8 cellular contexts compared by ENCODE assay signal in genomic region chr15:56243774-56244236, GRCh38. TPM values are rescaled to one million over a fixed set of nuclear protein-coding genes. Genes with fewer than 3 reads are reported as not detected.
DNase-seq lines count a peak whose midpoint lies in the region; ATAC-seq and TF ChIP-seq lines count a peak whose summit lies in the region.

Gene RFX7, minus strand, starts transcription at chr15:56243879. Its CDS starts 594 bp downstream, at chr15:56243285.

- H3K4me1 ChIP-seq in BLaER1 (peaks cover 23% of the 10 kb centered on the region), Panc1 (ENCODE audit: control insufficient read depth, insufficient read depth, low read length) (peaks cover 12% of the 10 kb centered on the region), fibroblast of lung (ENCODE audit: control insufficient read depth, extremely low read depth, insufficient read depth, low read length) (peaks cover 5% of the 10 kb centered on the region)
- peaks cover 11 to 15% of the 10 kb centered on the region in 2 donors for H3K4me1 ChIP-seq in naive thymus-derived CD4-positive, alpha-beta T cell (ENCODE audit: control insufficient read depth in 2 of 2, insufficient read depth in 2 of 2, low read length in 2 of 2)

- CTCF ChIA-PET in Panc1 (lab: Charles Lee) = no interaction called here
- CTCF ChIA-PET in naive thymus-derived CD4-positive, alpha-beta T cell (lab: Charles Lee) = no interaction called here

- peak within 1 kb of the TSS; percentile 86 for H3K27ac Mint-ChIP-seq in activated T-helper 1 cell treated with anti-CD3 and anti-CD28 coated beads, Interleukin-12 subunit alpha, Interleukin-12 subunit beta, Interleukin-2, Interleukin-4 antibody, amounts not matched to agents 30 ng/mL and 10 ng/mL and 1 ng/mL, durations not matched to agents 14 hours and 24 hours and 36 hours
- peak within 1 kb of the TSS; percentile 67 to 99 (median 93) for H3K27ac Mint-ChIP-seq in naive thymus-derived CD4-positive, alpha-beta T cell
- H3K27ac Mint-ChIP-seq in stimulated activated naive B cell treated with anti-CD40 and anti-IgM and Interleukin-4, amounts not matched to agents 10 μg/mL and 1 μg/mL and 100 μg/mL, for 72 hours = peak within 1 kb of the TSS; percentile 96

- H3K9ac ChIP-seq in BLaER1 = peak within 1 kb of the TSS; percentile 95
- H3K9ac ChIP-seq in fibroblast of lung (ENCODE audit: insufficient read depth, low read length) = peak within 1 kb of the TSS; percentile 74

- intact Hi-C loops in Panc1 (cut with micrococcal nuclease; ENCODE audit: unreplicated experiment) = loop anchor here (10.0 kb wide), 2 partner anchors 139 to 249 kb away; partner anchors contain the start of gene NEDD4
- intact Hi-C loops in activated T-helper 1 cell treated with anti-CD3 and anti-CD28 coated beads, Interleukin-12 subunit alpha, Interleukin-12 subunit beta, Interleukin-2, Interleukin-4 antibody, amounts not matched to agents 30 ng/mL and 10 ng/mL and 1 ng/mL, durations not matched to agents 14 hours and 24 hours and 36 hours (cut with micrococcal nuclease) = loop anchor here (2.0 to 10.0 kb wide), 8 partner anchors 201 to 1463 kb away; partner anchors contain the start of genes CCPG1, PIERCE2, PIGB and PIGBOS1
- intact Hi-C loops in naive thymus-derived CD4-positive, alpha-beta T cell (cut with micrococcal nuclease) = loop anchor here (1.0 to 10.0 kb wide), 14 partner anchors 35 to 1463 kb away; partner anchors contain the start of genes CCPG1 (in 1 of the 2), NEDD4 (in 1 of the 2), PIERCE2 (in 1 of the 2) and POLR2M (in 1 of the 2)

- TF ChIP-seq CTCF in Panc1 (IDR thresholded peaks at IDR 0.05) (peak; percentile 25), fibroblast of lung (conservative IDR thresholded peaks at IDR 0.05 in 1 of 2, IDR thresholded peaks at IDR 0.05 in 1 of 2; ENCODE audit: low read depth in 1 of 2, low read length in 2 of 2) (no peak)

- H3K27me3 ChIP-seq in BLaER1 = no peaks in the 10 kb centered on the region
- no peaks in the 10 kb centered on the region for H3K27me3 ChIP-seq in Panc1 (ENCODE audit: control insufficient read depth, insufficient read depth, low read length)
- no peaks in the 10 kb centered on the region for H3K27me3 ChIP-seq in fibroblast of lung (ENCODE audit: control insufficient read depth, insufficient read depth, low read length)
- no peaks in the 10 kb centered on the region for H3K27me3 ChIP-seq in naive thymus-derived CD4-positive, alpha-beta T cell (ENCODE audit: control insufficient read depth in 2 of 2, insufficient read depth in 2 of 2, low read length in 2 of 2)

- ATAC-seq in GM19328 (IDR thresholded peaks at IDR 0.05; ENCODE audit: unreplicated experiment) = peak; percentile 35
- ATAC-seq in HG03571 (IDR thresholded peaks at IDR 0.05; ENCODE audit: unreplicated experiment) = peak; percentile 45
- peak; percentile 88 for ATAC-seq in Panc1
- ATAC-seq in naive thymus-derived CD4-positive, alpha-beta T cell = peak; percentile 83
- peak; percentile 76 to 82 for ATAC-seq in stimulated activated naive B cell treated with anti-CD40 and anti-IgM and Interleukin-4, amounts not matched to agents 10 μg/mL and 1 μg/mL and 100 μg/mL, for 72 hours (replicated peaks)

- H3K4me3 ChIP-seq in BLaER1 (peak within 1 kb of the TSS; percentile 90), Panc1 (ENCODE audit: low read depth in 2 of 2, low read length in 2 of 2) (peak within 1 kb of the TSS; percentile 58 to 87), fibroblast of lung (replicated peaks in 1 of 4; ENCODE audit: control extremely low read depth in 1 of 4, insufficient read depth in 1 of 4, low read depth in 3 of 4, low read length in 4 of 4) (peak within 1 kb of the TSS; percentile 56 to 99 (median 77))
- H3K4me3 ChIP-seq in naive thymus-derived CD4-positive, alpha-beta T cell (ENCODE audit: low read length) = peak within 1 kb of the TSS; percentile 90

- no TSS peak for BruUV-seq in Panc1 (replicated peaks; lab: Mats Ljungman, UMichigan)

- peak within 1 kb of the TSS; percentile 96 for H3K4me3 Mint-ChIP-seq in activated T-helper 1 cell treated with anti-CD3 and anti-CD28 coated beads, Interleukin-12 subunit alpha, Interleukin-12 subunit beta, Interleukin-2, Interleukin-4 antibody, amounts not matched to agents 30 ng/mL and 10 ng/mL and 1 ng/mL, durations not matched to agents 14 hours and 24 hours and 36 hours
- H3K4me3 Mint-ChIP-seq in naive thymus-derived CD4-positive, alpha-beta T cell = peak within 1 kb of the TSS; percentile 75 to 97 (median 90)
- H3K4me3 Mint-ChIP-seq in stimulated activated naive B cell treated with anti-CD40 and anti-IgM and Interleukin-4, amounts not matched to agents 10 μg/mL and 1 μg/mL and 100 μg/mL, for 72 hours = peak within 1 kb of the TSS; percentile 90 to 94

- peaks cover 48% of the 10 kb centered on the region for H3K4me1 Mint-ChIP-seq in activated T-helper 1 cell treated with anti-CD3 and anti-CD28 coated beads, Interleukin-12 subunit alpha, Interleukin-12 subunit beta, Interleukin-2, Interleukin-4 antibody, amounts not matched to agents 30 ng/mL and 10 ng/mL and 1 ng/mL, durations not matched to agents 14 hours and 24 hours and 36 hours (ENCODE audit: low read depth)
- H3K4me1 Mint-ChIP-seq in naive thymus-derived CD4-positive, alpha-beta T cell = peaks cover 14 to 56% (median 45%) of the 10 kb centered on the region in 7 donors
- peaks cover 17 to 29% of the 10 kb centered on the region in 2 donors for H3K4me1 Mint-ChIP-seq in stimulated activated naive B cell treated with anti-CD40 and anti-IgM and Interleukin-4, amounts not matched to agents 10 μg/mL and 1 μg/mL and 100 μg/mL, for 72 hours

- no peaks in the 10 kb centered on the region for H3K9me3 Mint-ChIP-seq in activated T-helper 1 cell treated with anti-CD3 and anti-CD28 coated beads, Interleukin-12 subunit alpha, Interleukin-12 subunit beta, Interleukin-2, Interleukin-4 antibody, amounts not matched to agents 30 ng/mL and 10 ng/mL and 1 ng/mL, durations not matched to agents 14 hours and 24 hours and 36 hours
- no peaks in the 10 kb centered on the region for H3K9me3 Mint-ChIP-seq in naive thymus-derived CD4-positive, alpha-beta T cell
- no peaks in the 10 kb centered on the region for H3K9me3 Mint-ChIP-seq in stimulated activated naive B cell treated with anti-CD40 and anti-IgM and Interleukin-4, amounts not matched to agents 10 μg/mL and 1 μg/mL and 100 μg/mL, for 72 hours

- peaks cover 9% of the 10 kb centered on the region for H3K36me3 Mint-ChIP-seq in activated T-helper 1 cell treated with anti-CD3 and anti-CD28 coated beads, Interleukin-12 subunit alpha, Interleukin-12 subunit beta, Interleukin-2, Interleukin-4 antibody, amounts not matched to agents 30 ng/mL and 10 ng/mL and 1 ng/mL, durations not matched to agents 14 hours and 24 hours and 36 hours (ENCODE audit: low read depth)
- peaks cover 0 to 10% (median 0%) of the 10 kb centered on the region in 5 donors for H3K36me3 Mint-ChIP-seq in naive thymus-derived CD4-positive, alpha-beta T cell
- peaks cover 1 to 4% of the 10 kb centered on the region in 2 donors for H3K36me3 Mint-ChIP-seq in stimulated activated naive B cell treated with anti-CD40 and anti-IgM and Interleukin-4, amounts not matched to agents 10 μg/mL and 1 μg/mL and 100 μg/mL, for 72 hours

- POLR2A ChIA-PET in Panc1 (lab: Charles Lee) = no interaction called here
- POLR2A ChIA-PET in naive thymus-derived CD4-positive, alpha-beta T cell (lab: Charles Lee) = interaction anchor here (0.8 kb wide), 1 partner anchor 127 kb away, joined by 3 read pairs; no protein-coding TSS in a partner anchor

- H3K27ac ChIP-seq in BLaER1 (peak within 1 kb of the TSS; percentile 97), Panc1 (ENCODE audit: low read length) (peak within 1 kb of the TSS; percentile 95), fibroblast of lung (ENCODE audit: insufficient read depth, low read length) (peak within 1 kb of the TSS; percentile 61)
- H3K27ac ChIP-seq in naive thymus-derived CD4-positive, alpha-beta T cell (ENCODE audit: low read depth, low read length) = peak within 1 kb of the TSS; percentile 84

- H3K4me2 ChIP-seq in BLaER1 (peak within 1 kb of the TSS; percentile 93), fibroblast of lung (ENCODE audit: extremely low read depth, insufficient read depth, low read length) (peak within 1 kb of the TSS; percentile 83)

- peak within 1 kb of the TSS; percentile 74 for H2AFZ ChIP-seq in fibroblast of lung (ENCODE audit: low read length)

- H3K9me3 ChIP-seq in BLaER1 (peaks cover 9% of the 10 kb centered on the region), Panc1 (ENCODE audit: control insufficient read depth, insufficient read depth, low read depth, low read length) (no peaks in the 10 kb centered on the region), fibroblast of lung (ENCODE audit: control insufficient read depth, insufficient read depth, low read depth, low read length) (no peaks in the 10 kb centered on the region)
- no peaks in the 10 kb centered on the region for H3K9me3 ChIP-seq in naive thymus-derived CD4-positive, alpha-beta T cell (ENCODE audit: control insufficient read depth in 2 of 3, low read length in 3 of 3)

- H3K79me2 ChIP-seq in fibroblast of lung (ENCODE audit: control insufficient read depth, insufficient read depth, low read length) = peaks cover 40% of the 10 kb centered on the region

- DNase-seq in Panc1 (ENCODE audit: low read depth, low spot score) = no peak
- DNase-seq in activated T-helper 1 cell treated with anti-CD3 and anti-CD28 coated beads, Interleukin-12 subunit alpha, Interleukin-12 subunit beta, Interleukin-2, Interleukin-4 antibody, amounts not matched to agents 30 ng/mL and 10 ng/mL and 1 ng/mL, durations not matched to agents 14 hours and 24 hours and 36 hours (ENCODE audit: low spot score) = peak; percentile 78
- peak; percentile 72 to 74 for DNase-seq in fibroblast of lung (ENCODE audit: low read depth in 2 of 2)
- peak; percentile 70 to 87 (median 80) for DNase-seq in naive thymus-derived CD4-positive, alpha-beta T cell
- peak; percentile 76 for DNase-seq in stimulated activated naive B cell treated with anti-CD40 and anti-IgM and Interleukin-4, amounts not matched to agents 10 μg/mL and 1 μg/mL and 100 μg/mL, for 72 hours

- H4K20me1 ChIP-seq in BLaER1 = peaks cover 13% of the 10 kb centered on the region; the same call in 1 of the 2 replicates
- no peaks in the 10 kb centered on the region for H4K20me1 ChIP-seq in fibroblast of lung (ENCODE audit: control insufficient read depth, extremely low read depth, insufficient read depth, low read length)

- no peaks in the 10 kb centered on the region for H3K27me3 Mint-ChIP-seq in activated T-helper 1 cell treated with anti-CD3 and anti-CD28 coated beads, Interleukin-12 subunit alpha, Interleukin-12 subunit beta, Interleukin-2, Interleukin-4 antibody, amounts not matched to agents 30 ng/mL and 10 ng/mL and 1 ng/mL, durations not matched to agents 14 hours and 24 hours and 36 hours (ENCODE audit: insufficient read depth)
- no peaks in the 10 kb centered on the region for H3K27me3 Mint-ChIP-seq in naive thymus-derived CD4-positive, alpha-beta T cell
- H3K27me3 Mint-ChIP-seq in stimulated activated naive B cell treated with anti-CD40 and anti-IgM and Interleukin-4, amounts not matched to agents 10 μg/mL and 1 μg/mL and 100 μg/mL, for 72 hours = no peaks in the 10 kb centered on the region

- H3K36me3 ChIP-seq in BLaER1 = peaks cover 8% of the 10 kb centered on the region
- H3K36me3 ChIP-seq in Panc1 (ENCODE audit: control insufficient read depth, insufficient read depth, low read length) = no peaks in the 10 kb centered on the region; the same call in 1 of the 2 replicates
- H3K36me3 ChIP-seq in fibroblast of lung (ENCODE audit: control insufficient read depth, insufficient read depth, low read length) = no peaks in the 10 kb centered on the region
- peaks cover 0 to 4% (median 0%) of the 10 kb centered on the region in 3 experiments for H3K36me3 ChIP-seq in naive thymus-derived CD4-positive, alpha-beta T cell (ENCODE audit: control insufficient read depth in 2 of 3, insufficient read depth in 3 of 3, low read length in 3 of 3)

- in situ Hi-C loops in Panc1 (cut with HindIII; ENCODE audit: low pct_unique_long_range_greater_than_20kb, low sequenced_read_pairs) = no loop called here

RNA-seq across cellular contexts. Expression of gene RFX7, which starts in this region (rescaled TPM):
- total RNA-seq in Panc1 (2021; ENCODE audit: unreplicated experiment) (24.2 TPM), fibroblast of lung (5.6 and 6.9 TPM in 2 replicates)
- 8.5 TPM for polyA plus RNA-seq in Panc1 (2012; ENCODE audit: insufficient read length)
- total RNA-seq in activated T-helper 1 cell treated with anti-CD3 and anti-CD28 coated beads, Interleukin-12 subunit alpha, Interleukin-12 subunit beta, Interleukin-2, Interleukin-4 antibody, amounts not matched to agents 30 ng/mL and 10 ng/mL and 1 ng/mL, durations not matched to agents 14 hours and 24 hours and 36 hours = 40.7 and 41.7 TPM in 2 replicates
- 5.4 and 5.7 TPM in 2 replicates for polyA plus RNA-seq in fibroblast of lung
- polyA plus RNA-seq in fibroblast of lung (2012) = 5.4 and 8.1 TPM in 2 replicates
- polyA minus RNA-seq in fibroblast of lung (ENCODE audit: low replicate concordance) = 11.6 and 20.7 TPM in 2 replicates
- total RNA-seq in naive thymus-derived CD4-positive, alpha-beta T cell = 10 to 100 TPM; 21.2 to 48.7 (median 29.5) TPM
- 1 to 10 TPM; 4.1 to 5.0 TPM for polyA plus RNA-seq in naive thymus-derived CD4-positive, alpha-beta T cell

Comparison
In these comparisons a context has a peak if more than half of its experiments do, and no peak if none do; other contexts are left out.
1. ATAC-seq: peak in every context shown above with its lines; median percentile 88 in Panc1; 83 in naive thymus-derived CD4-positive, alpha-beta T cell; 79 in stimulated activated naive B cell treated with anti-CD40 and anti-IgM and Interleukin-4, amounts not matched to agents 10 μg/mL and 1 μg/mL and 100 μg/mL, for 72 hours; 45 in HG03571; 35 in GM19328.